18 cellular contexts compared by ENCODE assay signal in genomic region chr1:229669333-229669732, GRCh38. TPM values are rescaled to one million over a fixed set of nuclear protein-coding genes. Genes with fewer than 3 reads are reported as not detected.
DNase-seq lines count a peak whose midpoint lies in the region; ATAC-seq and TF ChIP-seq lines count a peak whose summit lies in the region.
"Had no signal": no experiment of that assay in that cellular context is flagged by ENCODE, and none has a peak within 500 bp of the region (broad histone marks: within the 10 kb centered on the region; RNA-seq: fewer than 3 reads in every experiment).

No MANE protein-coding gene starts in this region.

- H3K36me3 Mint-ChIP-seq in stimulated activated memory B cell treated with anti-CD40 and anti-IgM and Interleukin-4, amounts not matched to agents 10 μg/mL and 1 μg/mL and 100 μg/mL, for 72 hours: peaks cover 19% of the 10 kb centered on the region

- H3K27ac Mint-ChIP-seq in stimulated activated memory B cell treated with anti-CD40 and anti-IgM and Interleukin-4, amounts not matched to agents 10 μg/mL and 1 μg/mL and 100 μg/mL, for 72 hours: no peak overlapping the region

- intact Hi-C loops in left ventricle myocardium inferior (cut with micrococcal nuclease) (loop anchor here (10.0 kb wide), 1 partner anchor 645 kb away; no protein-coding TSS in a partner anchor), left colon (cut with DNase I, micrococcal nuclease) (no loop called here)

- H3K27me3 Mint-ChIP-seq in stimulated activated memory B cell treated with anti-CD40 and anti-IgM and Interleukin-4, amounts not matched to agents 10 μg/mL and 1 μg/mL and 100 μg/mL, for 72 hours: no peaks in the 10 kb centered on the region

- H3K9me3 ChIP-seq in right atrium auricular region (no peaks in the 10 kb centered on the region), left ventricle myocardium inferior (replicated peaks) (no peaks in the 10 kb centered on the region)

- no peak for TF ChIP-seq CTCF in right atrium auricular region (IDR thresholded peaks at IDR 0.05)
- no peak for TF ChIP-seq CTCF in left ventricle myocardium inferior (IDR thresholded peaks at IDR 0.05; ENCODE audit: borderline replicate concordance)

- peaks cover 0 to 6% of the 10 kb centered on the region in 2 donors for H3K4me1 ChIP-seq in right atrium auricular region
- H3K4me1 ChIP-seq in left ventricle myocardium inferior: peaks cover 6% of the 10 kb centered on the region

- peak; percentile 59 for ATAC-seq in left colon
- no peak for ATAC-seq in stimulated activated memory B cell treated with anti-CD40 and anti-IgM and Interleukin-4, amounts not matched to agents 10 μg/mL and 1 μg/mL and 100 μg/mL, for 72 hours
- ATAC-seq: HCT116 had no signal

- H3K36me3 ChIP-seq in right atrium auricular region (no peaks in the 10 kb centered on the region), left ventricle myocardium inferior (no peaks in the 10 kb centered on the region), H7 (replicated peaks; ENCODE audit: control insufficient read depth, insufficient read depth, low read length) (no peaks in the 10 kb centered on the region; the same call in 1 of the 2 replicates)

- peak; percentile 36 for DNase-seq in right atrium auricular region (ENCODE audit: low spot score)
- no peak for DNase-seq in left ventricle myocardium inferior
- DNase-seq in dermis blood vessel endothelial cell: peak; percentile 17
- no peak for DNase-seq in left colon
- DNase-seq in H7: no peak
- no peak for DNase-seq in NCI-H128 (lab: John Stamatoyannopoulos, UW; ENCODE audit: unreplicated experiment)
- DNase-seq in NCI-H2196 (lab: John Stamatoyannopoulos, UW; ENCODE audit: unreplicated experiment): no peak
- DNase-seq: C1 segment of cervical spinal cord, DND-41, GM23248, MV-4-11, NCI-H1417 treated with DMSO at 0.1 percent for 48 hours, NCI-H2081, NCI-H524 treated with DMSO at 0.1 percent for 48 hours, SIG-M5 had no signal

- H3K4me3 ChIP-seq in right atrium auricular region (no peak overlapping the region), left ventricle myocardium inferior (no peak overlapping the region), H7 (ENCODE audit: insufficient read depth, low read depth, low read length) (no peak overlapping the region)
- H3K4me3 ChIP-seq: GM23248 had no signal

- H3K27ac ChIP-seq in right atrium auricular region (no peak overlapping the region), left ventricle myocardium inferior (replicated peaks) (no peak overlapping the region)
- H3K27ac ChIP-seq: GM23248, HL-60 had no signal

- no peaks in the 10 kb centered on the region for H3K4me1 Mint-ChIP-seq in stimulated activated memory B cell treated with anti-CD40 and anti-IgM and Interleukin-4, amounts not matched to agents 10 μg/mL and 1 μg/mL and 100 μg/mL, for 72 hours

- H3K27me3 ChIP-seq in right atrium auricular region (no peaks in the 10 kb centered on the region), left ventricle myocardium inferior (ENCODE audit: low read depth) (no peaks in the 10 kb centered on the region), H7 (ENCODE audit: control insufficient read depth, insufficient read depth, low read length) (no peaks in the 10 kb centered on the region)

- no peaks in the 10 kb centered on the region for H3K9me3 Mint-ChIP-seq in stimulated activated memory B cell treated with anti-CD40 and anti-IgM and Interleukin-4, amounts not matched to agents 10 μg/mL and 1 μg/mL and 100 μg/mL, for 72 hours

- H3K4me3 Mint-ChIP-seq in stimulated activated memory B cell treated with anti-CD40 and anti-IgM and Interleukin-4, amounts not matched to agents 10 μg/mL and 1 μg/mL and 100 μg/mL, for 72 hours: no peak overlapping the region

RNA-seq across cellular contexts. Expression of gene URB2, which starts 43.3 kb away (rescaled TPM):
- total RNA-seq in right atrium auricular region (1 to 10 TPM; 4.5 to 7.1 TPM), left ventricle myocardium inferior (3.5 TPM), dermis blood vessel endothelial cell (12.4 and 15.9 TPM in 2 replicates), left colon (1 to 10 TPM; 5.0 to 7.4 TPM)
- 35.4 and 37.5 TPM in 2 replicates for total RNA-seq in H7 (2014; rRNA removed; shearing (Covaris generic))

RNA-seq across cellular contexts. Expression of gene TAF5L, which starts 43.4 kb away (rescaled TPM):
- total RNA-seq in right atrium auricular region (10 to 100 TPM in 1 of 2 donors, 1 to 10 TPM in 1; 8.6 to 12.7 TPM), left ventricle myocardium inferior (9.3 TPM), dermis blood vessel endothelial cell (28.2 and 33.6 TPM in 2 replicates), left colon (10 to 100 TPM; 24.2 to 24.6 TPM)
- total RNA-seq in H7 (2014; rRNA removed; shearing (Covaris generic)): 32.8 and 34.6 TPM in 2 replicates

Comparison
In these comparisons a context has a peak if more than half of its experiments do, and no peak if none do; other contexts are left out.
1. DNase-seq: peak in right atrium auricular region (single experiment) and dermis blood vessel endothelial cell (single experiment); none in left ventricle myocardium inferior (single experiment), left colon (0 of 2), H7 (single experiment), NCI-H128 (single experiment) and NCI-H2196 (single experiment).